In genomic region chr18:79422022-79422782, GRCh38 we compare ENCODE assay signal across 11 cellular contexts. TPM values are rescaled to one million over a fixed set of nuclear protein-coding genes. Genes with fewer than 3 reads are reported as not detected.
DNase-seq lines count a peak whose midpoint lies in the region; ATAC-seq and TF ChIP-seq lines count a peak whose summit lies in the region.
"Had no signal": no experiment of that assay in that cellular context is flagged by ENCODE, and none has a peak within 500 bp of the region (broad histone marks: within the 10 kb centered on the region; RNA-seq: fewer than 3 reads in every experiment).

No MANE protein-coding gene starts in this region.

- no peaks in the 10 kb centered on the region for H3K9me3 Mint-ChIP-seq in CD8-positive, alpha-beta T cell
- H3K9me3 Mint-ChIP-seq in activated CD4-positive, alpha-beta memory T cell treated with anti-CD3 and anti-CD28 coated beads for 36 hours = no peaks in the 10 kb centered on the region

- no peak for TF ChIP-seq CTCF in choroid plexus epithelial cell (conservative IDR thresholded peaks at IDR 0.05; ENCODE audit: low read depth, low read length)
- TF ChIP-seq CTCF in CD8-positive, alpha-beta T cell (IDR thresholded peaks at IDR 0.05) = no peak
- TF ChIP-seq CTCF in colonic mucosa (IDR thresholded peaks at IDR 0.05) = no peak
- TF ChIP-seq CTCF in stomach (IDR thresholded peaks at IDR 0.05) = no peak

- DNase-seq in choroid plexus epithelial cell (ENCODE audit: low read depth) = peak; percentile 96
- no peak for DNase-seq in CD8-positive, alpha-beta T cell
- no peak for DNase-seq in colonic mucosa
- no peak for DNase-seq in activated CD4-positive, alpha-beta memory T cell treated with anti-CD3 and anti-CD28 coated beads for 36 hours
- no peak for DNase-seq in stomach
- DNase-seq: activated naive CD4-positive, alpha-beta T cell treated with anti-CD3 and anti-CD28 coated beads, Interleukin-2, amount 50 U/mL, for 16 hours; upper lobe of right lung had no signal

- TF ChIP-seq EP300 in stomach (IDR thresholded peaks at IDR 0.05) = no peak

- H3K4me1 ChIP-seq in BLaER1 = peaks cover 90% of the 10 kb centered on the region
- no peaks in the 10 kb centered on the region for H3K4me1 ChIP-seq in CD8-positive, alpha-beta T cell (ENCODE audit: insufficient read depth, low read length)
- H3K4me1 ChIP-seq in colonic mucosa = no peaks in the 10 kb centered on the region
- H3K4me1 ChIP-seq in stomach = peaks cover 0 to 23% (median 9%) of the 10 kb centered on the region in 4 donors

- CTCF ChIA-PET in CD8-positive, alpha-beta T cell (lab: Charles Lee) = interaction anchor here (1.4 kb wide), 1 partner anchor 43 kb away, joined by 7 read pairs; no protein-coding TSS in a partner anchor
- CTCF ChIA-PET in activated CD4-positive, alpha-beta memory T cell treated with anti-CD3 and anti-CD28 coated beads for 36 hours (lab: Charles Lee) = no interaction called here

- H3K27ac ChIP-seq in BLaER1 (peak overlapping the region; percentile 48; the same call in 1 of the 2 replicates), colonic mucosa (no peak overlapping the region), stomach (no peak overlapping the region)
- no peak overlapping the region for H3K27ac ChIP-seq in CD8-positive, alpha-beta T cell (ENCODE audit: low read depth, low read length)
- H3K27ac ChIP-seq: upper lobe of right lung had no signal

- H3K36me3 Mint-ChIP-seq in CD8-positive, alpha-beta T cell = peaks cover 46% of the 10 kb centered on the region
- peaks cover 32% of the 10 kb centered on the region for H3K36me3 Mint-ChIP-seq in activated CD4-positive, alpha-beta memory T cell treated with anti-CD3 and anti-CD28 coated beads for 36 hours

- no peak for TF ChIP-seq POLR2A in stomach (IDR thresholded peaks at IDR 0.05)

- POLR2A ChIA-PET in CD8-positive, alpha-beta T cell (lab: Charles Lee) = no interaction called here
- POLR2A ChIA-PET in activated CD4-positive, alpha-beta memory T cell treated with anti-CD3 and anti-CD28 coated beads for 36 hours (lab: Charles Lee) = no interaction called here

- WGBS in stomach, 5 donors = 75 to 95% (median 85%) methylated on average over 21 to 24 of the region's 24 CpGs

- H3K27me3 ChIP-seq in BLaER1 (no peaks in the 10 kb centered on the region), colonic mucosa (no peaks in the 10 kb centered on the region), stomach (no peaks in the 10 kb centered on the region)
- H3K27me3 ChIP-seq in CD8-positive, alpha-beta T cell (ENCODE audit: insufficient read depth, low read length) = no peaks in the 10 kb centered on the region
- H3K27me3 ChIP-seq: upper lobe of right lung had no signal

- H3K36me3 ChIP-seq in BLaER1 = peaks cover 64% of the 10 kb centered on the region
- H3K36me3 ChIP-seq in CD8-positive, alpha-beta T cell (ENCODE audit: insufficient read depth, low read length) = peaks cover 11% of the 10 kb centered on the region
- H3K36me3 ChIP-seq in colonic mucosa = no peaks in the 10 kb centered on the region
- H3K36me3 ChIP-seq in stomach = peaks cover 0 to 20% (median 13%) of the 10 kb centered on the region in 4 donors
- H3K36me3 ChIP-seq: upper lobe of right lung had no signal

- ATAC-seq in GM19035 (IDR thresholded peaks at IDR 0.05; ENCODE audit: unreplicated experiment) (peak; percentile 70), HG03097 (IDR thresholded peaks at IDR 0.05; ENCODE audit: low FRiP score, unreplicated experiment) (peak; percentile 75)
- ATAC-seq in CD8-positive, alpha-beta T cell = no peak
- ATAC-seq: upper lobe of right lung had no signal

- H4K20me1 ChIP-seq in BLaER1 = peaks cover 96% of the 10 kb centered on the region

- H3K4me3 Mint-ChIP-seq in CD8-positive, alpha-beta T cell = no peak overlapping the region
- H3K4me3 Mint-ChIP-seq in activated CD4-positive, alpha-beta memory T cell treated with anti-CD3 and anti-CD28 coated beads for 36 hours = no peak overlapping the region

- peaks cover 34% of the 10 kb centered on the region for H3K4me1 Mint-ChIP-seq in CD8-positive, alpha-beta T cell (ENCODE audit: low read depth)
- H3K4me1 Mint-ChIP-seq in activated CD4-positive, alpha-beta memory T cell treated with anti-CD3 and anti-CD28 coated beads for 36 hours (ENCODE audit: low read depth) = peaks cover 34% of the 10 kb centered on the region

- intact Hi-C loops in CD8-positive, alpha-beta T cell (cut with DNase I, micrococcal nuclease) = no loop called here
- intact Hi-C loops in colonic mucosa (cut with DNase I) = no loop called here
- intact Hi-C loops in activated CD4-positive, alpha-beta memory T cell treated with anti-CD3 and anti-CD28 coated beads for 36 hours (cut with micrococcal nuclease) = no loop called here
- intact Hi-C loops in stomach (cut with DNase I; ENCODE audit: low total_unique reads) = no loop called here

- H3K27me3 Mint-ChIP-seq in CD8-positive, alpha-beta T cell (ENCODE audit: low read depth) = no peaks in the 10 kb centered on the region
- H3K27me3 Mint-ChIP-seq in activated CD4-positive, alpha-beta memory T cell treated with anti-CD3 and anti-CD28 coated beads for 36 hours = no peaks in the 10 kb centered on the region

- H3K9ac ChIP-seq in BLaER1 (peak overlapping the region; percentile 43; the same call in 1 of the 2 replicates), colonic mucosa (ENCODE audit: low read depth in 2 of 2, low read length in 2 of 2) (no peak overlapping the region)

- H3K4me2 ChIP-seq in BLaER1 = peak overlapping the region; percentile 78

- H3K9me3 ChIP-seq in BLaER1 (no peaks in the 10 kb centered on the region), colonic mucosa (no peaks in the 10 kb centered on the region), stomach (no peaks in the 10 kb centered on the region)
- H3K9me3 ChIP-seq in CD8-positive, alpha-beta T cell (ENCODE audit: low read length) = no peaks in the 10 kb centered on the region
- H3K9me3 ChIP-seq: upper lobe of right lung had no signal

- no peak overlapping the region for H3K27ac Mint-ChIP-seq in CD8-positive, alpha-beta T cell
- no peak overlapping the region for H3K27ac Mint-ChIP-seq in activated CD4-positive, alpha-beta memory T cell treated with anti-CD3 and anti-CD28 coated beads for 36 hours

- H3K4me3 ChIP-seq in BLaER1 = no peak overlapping the region
- H3K4me3 ChIP-seq in choroid plexus epithelial cell (ENCODE audit: low read depth, low read length) = no peak overlapping the region
- H3K4me3 ChIP-seq in CD8-positive, alpha-beta T cell (ENCODE audit: low read depth, low read length) = no peak overlapping the region
- H3K4me3 ChIP-seq in colonic mucosa = no peak overlapping the region
- H3K4me3 ChIP-seq in stomach = no peak overlapping the region
- H3K4me3 ChIP-seq: upper lobe of right lung had no signal

RNA-seq across cellular contexts. Expression of gene NFATC1, which starts 26.5 kb away (rescaled TPM):
- total RNA-seq in CD8-positive, alpha-beta T cell = 10 to 100 TPM; 91.1 to 93.7 TPM
- 1 to 10 TPM; 1.6 to 4.3 TPM for total RNA-seq in colonic mucosa
- 10 to 100 TPM; 83.7 to 85.4 TPM for total RNA-seq in activated CD4-positive, alpha-beta memory T cell treated with anti-CD3 and anti-CD28 coated beads for 36 hours
- total RNA-seq in stomach = 10 to 100 TPM in 1 of 5 donors, 1 to 10 TPM in 4; 5.4 to 14.0 (median 6.6) TPM
- 1 to 10 TPM; 2.6 to 8.2 (median 2.6) TPM for polyA plus RNA-seq in stomach
- total RNA-seq: HepG2 had no signal
- polyA plus RNA-seq: HepG2 had no signal

Comparison
In these comparisons a context has a peak if more than half of its experiments do, and no peak if none do; other contexts are left out.
1. RNA of gene NFATC1, which starts 26.5 kb away (total RNA-seq): 91.1 to 93.7 TPM in CD8-positive, alpha-beta T cell and 83.7 to 85.4 TPM in activated CD4-positive, alpha-beta memory T cell treated with anti-CD3 and anti-CD28 coated beads for 36 hours; 5.4 to 14.0 TPM in stomach and 1.6 to 4.3 TPM in colonic mucosa; every median in the first group is over 4 times any median in the second.